In the genomic region with DNA sequence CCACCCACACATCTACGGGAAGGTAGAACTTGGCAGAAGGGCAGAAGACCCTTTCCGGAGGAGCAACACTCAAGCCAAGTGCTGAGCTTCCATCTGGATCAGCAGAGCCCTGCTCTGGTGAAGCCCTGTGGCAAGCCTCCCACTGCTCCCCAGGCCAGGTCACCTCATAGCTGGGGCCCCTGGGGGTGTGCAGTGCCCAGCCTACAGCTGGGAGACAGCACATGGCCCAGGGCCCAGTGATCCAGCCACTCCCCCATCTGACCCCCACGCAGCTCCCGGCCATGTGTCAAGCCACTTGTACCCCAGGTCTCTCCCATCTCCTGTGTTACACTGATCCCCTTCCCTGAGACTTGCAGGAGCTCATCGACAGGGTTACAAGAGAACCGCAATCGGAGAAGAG, we compare ENCODE assay signal across 26 cellular contexts.
"Had no signal": no experiment of that assay in that cellular context is flagged by ENCODE, and none has a peak within 500 bp of the region (broad histone marks: within the 10 kb centered on the region; RNA-seq: fewer than 3 reads in every experiment).

No MANE protein-coding gene starts in this region.

- H3K4me1 ChIP-seq: body of pancreas, Peyer's patch, SJSA1 had no signal

- H3K4me1 Mint-ChIP-seq: activated CD4-positive, alpha-beta T cell treated with anti-CD3 and anti-CD28 coated beads for 36 hours; activated CD4-positive, alpha-beta T cell treated with anti-CD3 and anti-CD28 coated beads, Interleukin-2, amount 10 ng/mL, durations not matched to agents 7 days and 5 days; activated naive CD4-positive, alpha-beta T cell treated with anti-CD3 and anti-CD28 coated beads, Interleukin-2, amount 50 U/mL, for 24 hours; activated naive CD8-positive, alpha-beta T cell treated with anti-CD3 and anti-CD28 coated beads, Interleukin-2, amount 10 ng/mL, durations not matched to agents 7 days and 5 days had no signal

- H3K36me3 ChIP-seq: Peyer's patch, SJSA1 had no signal

- H3K27ac ChIP-seq: body of pancreas, Peyer's patch, SJSA1 had no signal

- ATAC-seq: activated CD4-positive, alpha-beta T cell treated with anti-CD3 and anti-CD28 coated beads for 36 hours; activated CD8-positive, alpha-beta T cell treated with anti-CD3 and anti-CD28 coated beads, Interleukin-2, amount 10 ng/mL, durations not matched to agents 7 days and 5 days; body of pancreas; PC-3 had no signal

- H3K27ac Mint-ChIP-seq: activated CD4-positive, alpha-beta T cell treated with anti-CD3 and anti-CD28 coated beads for 36 hours; activated CD4-positive, alpha-beta T cell treated with anti-CD3 and anti-CD28 coated beads, Interleukin-2, amount 10 ng/mL, durations not matched to agents 7 days and 5 days; activated naive CD4-positive, alpha-beta T cell treated with anti-CD3 and anti-CD28 coated beads, Interleukin-2, amount 50 U/mL, for 24 hours; activated naive CD8-positive, alpha-beta T cell treated with anti-CD3 and anti-CD28 coated beads, Interleukin-2, amount 10 ng/mL, durations not matched to agents 7 days and 5 days; activated T-cell treated with anti-CD3 and anti-CD28 coated beads, Interleukin-2, amount 50 U/mL, for 24 hours; activated T-helper 2 cell treated with anti-CD3 and anti-CD28 coated beads, Interferon-gamma antibody, Interleukin-2, Interleukin-4, amounts not matched to agents 10 μg/mL and 5 μg/mL and 100 μg/mL, durations not matched to agents 14 hours and 24 hours and 36 hours; T-helper 1 cell treated with Interleukin-12 subunit alpha and Interleukin-12 subunit beta and Interleukin-4 antibody, amounts not matched to agents 30 μg/mL and 1 μg/mL, for 36 hours; T-helper 2 cell treated with Interferon-gamma antibody and Interleukin-4, amounts not matched to agents 5 μg/mL and 100 μg/mL, for 36 hours had no signal

- H3K9ac ChIP-seq: SK-N-SH had no signal

- H3K27me3 ChIP-seq: body of pancreas, Peyer's patch had no signal

- H3K4me3 ChIP-seq: body of pancreas, Peyer's patch, SJSA1 had no signal

- H3K9me3 ChIP-seq: body of pancreas, Peyer's patch, SK-N-SH had no signal

- H3K4me2 ChIP-seq: SK-N-SH had no signal

- H3K36me3 Mint-ChIP-seq: activated naive CD4-positive, alpha-beta T cell treated with anti-CD3 and anti-CD28 coated beads, Interleukin-2, amount 50 U/mL, for 24 hours; activated naive CD8-positive, alpha-beta T cell treated with anti-CD3 and anti-CD28 coated beads, Interleukin-2, amount 10 ng/mL, durations not matched to agents 7 days and 5 days had no signal

- H3K4me3 Mint-ChIP-seq: activated CD4-positive, alpha-beta T cell treated with anti-CD3 and anti-CD28 coated beads for 36 hours; activated CD4-positive, alpha-beta T cell treated with anti-CD3 and anti-CD28 coated beads, Interleukin-2, amount 10 ng/mL, durations not matched to agents 7 days and 5 days; activated CD8-positive, alpha-beta T cell treated with anti-CD3 and anti-CD28 coated beads, Interleukin-2, amount 10 ng/mL, durations not matched to agents 7 days and 5 days; activated naive CD4-positive, alpha-beta T cell treated with anti-CD3 and anti-CD28 coated beads, Interleukin-2, amount 50 U/mL, for 24 hours; activated naive CD8-positive, alpha-beta T cell treated with anti-CD3 and anti-CD28 coated beads, Interleukin-2, amount 10 ng/mL, durations not matched to agents 7 days and 5 days; activated T-cell treated with anti-CD3 and anti-CD28 coated beads, Interleukin-2, amount 50 U/mL, for 24 hours; T-helper 1 cell treated with Interleukin-12 subunit alpha and Interleukin-12 subunit beta and Interleukin-4 antibody, amounts not matched to agents 30 μg/mL and 1 μg/mL, for 36 hours; T-helper 2 cell treated with Interferon-gamma antibody and Interleukin-4, amounts not matched to agents 5 μg/mL and 100 μg/mL, for 36 hours had no signal

- H3K9me3 Mint-ChIP-seq: activated naive CD4-positive, alpha-beta T cell treated with anti-CD3 and anti-CD28 coated beads, Interleukin-2, amount 50 U/mL, for 24 hours; activated T-cell treated with anti-CD3 and anti-CD28 coated beads, Interleukin-2, amount 50 U/mL, for 24 hours; activated T-helper 2 cell treated with anti-CD3 and anti-CD28 coated beads, Interferon-gamma antibody, Interleukin-2, Interleukin-4, amounts not matched to agents 10 μg/mL and 5 μg/mL and 100 μg/mL, durations not matched to agents 14 hours and 24 hours and 36 hours; T-helper 2 cell treated with Interferon-gamma antibody and Interleukin-4, amounts not matched to agents 5 μg/mL and 100 μg/mL, for 36 hours had no signal

- DNase-seq: activated CD4-positive, alpha-beta T cell treated with anti-CD3 and anti-CD28 coated beads for 36 hours; activated CD4-positive, alpha-beta T cell treated with anti-CD3 and anti-CD28 coated beads, Interleukin-2, amount 10 ng/mL, durations not matched to agents 7 days and 5 days; activated CD4-positive, alpha-beta T cell treated with anti-CD3 and anti-CD28 coated beads, Interleukin-2, amount 50 U/mL, for 48 hours; activated CD8-positive, alpha-beta T cell treated with anti-CD3 and anti-CD28 coated beads, Interleukin-2, amount 10 ng/mL, durations not matched to agents 7 days and 5 days; activated gamma-delta T cell; activated naive CD4-positive, alpha-beta T cell treated with Interleukin-2 at 50 U/mL for 16 hours; activated naive CD8-positive, alpha-beta T cell treated with anti-CD3 and anti-CD28 coated beads, Interleukin-2, amount 10 ng/mL, durations not matched to agents 7 days and 5 days; activated T-cell treated with anti-CD3 and anti-CD28 coated beads, Interleukin-2, amount 50 U/mL, for 24 hours; amygdala; body of pancreas; NCI-H1105; NCI-H1417 treated with DMSO at 0.1 percent for 48 hours; NCI-H1930; NCI-H2081 treated with DMSO at 0.1 percent for 48 hours; NCI-H345; NCI-H524 treated with DMSO at 0.1 percent for 48 hours; PC-3; Peyer's patch; RPMI8226; SHP77 treated with DMSO at 0.1 percent for 48 hours; SK-N-SH had no signal
